17 cellular contexts compared by ENCODE assay signal in genomic region chr6:107599043-107599442, GRCh38.
DNase-seq lines count a peak whose midpoint lies in the region; ATAC-seq, FAIRE-seq and TF ChIP-seq lines count a peak whose summit lies in the region.
"Had no signal": no experiment of that assay in that cellular context is flagged by ENCODE, and none has a peak within 500 bp of the region (broad histone marks: within the 10 kb centered on the region; RNA-seq: fewer than 3 reads in every experiment).

No MANE protein-coding gene starts in this region.

- no peaks in the 10 kb centered on the region for H3K9me2 ChIP-seq in Loucy (replicated peaks; ENCODE audit: low read depth, low read length)

- in situ Hi-C loops in HAP-1 (cut with MboI; ENCODE audit: low sequenced_read_pairs): no loop called here

- no peak for ATAC-seq in HG03439 (IDR thresholded peaks at IDR 0.05; ENCODE audit: unreplicated experiment)
- ATAC-seq: GM23338 had no signal

- CTCF ChIA-PET in H1 (lab: Charles Lee; ENCODE audit: partially characterized antibody): interaction anchor here (0.7 to 1.5 kb wide), 4 partner anchors 11 to 281 kb away, joined by 3 read pairs; no protein-coding TSS in a partner anchor

- no peak overlapping the region for H3K56ac ChIP-seq in H1 (replicated peaks; ENCODE audit: insufficient read length, low read depth, low read length)

- H3K4me1 ChIP-seq in Loucy (ENCODE audit: insufficient read depth, low read length, poor library complexity, severe bottlenecking) (peaks cover 47% of the 10 kb centered on the region), H1 (replicated peaks in 1 of 4; ENCODE audit: control insufficient read depth in 3 of 4, insufficient read depth in 4 of 4, low read length in 3 of 4) (peaks cover 2 to 14% (median 9%) of the 10 kb centered on the region in 4 experiments), keratinocyte (ENCODE audit: control insufficient read depth, extremely low read depth, insufficient read depth, low read length) (peaks cover 19% of the 10 kb centered on the region), ascending aorta (peaks cover 0 to 7% of the 10 kb centered on the region in 2 donors), HAP-1 (peaks cover 43% of the 10 kb centered on the region)

- no peaks in the 10 kb centered on the region for H3K9me1 ChIP-seq in keratinocyte (ENCODE audit: control insufficient read depth, extremely low read depth, insufficient read depth, low read length)

- no peak for TF ChIP-seq RAD21 in H1 (IDR thresholded peaks at IDR 0.05 in 1 of 2, conservative IDR thresholded peaks at IDR 0.05 in 1 of 2; ENCODE audit: low read depth in 2 of 2, low read length in 2 of 2)

- no peak overlapping the region for H3K18ac ChIP-seq in H1 (ENCODE audit: extremely low read depth, low read length)

- H4K8ac ChIP-seq in H1 (ENCODE audit: extremely low read depth, insufficient read depth, low read length): no peak overlapping the region

- no peak overlapping the region for H3K23ac ChIP-seq in H1 (ENCODE audit: insufficient read length)

- H4K20me1 ChIP-seq in Loucy (ENCODE audit: insufficient read depth, low read length, poor library complexity, severe bottlenecking) (no peaks in the 10 kb centered on the region), H1 (replicated peaks in 1 of 2; ENCODE audit: control insufficient read depth in 1 of 2, insufficient read depth in 2 of 2, low read length in 2 of 2) (no peaks in the 10 kb centered on the region), keratinocyte (ENCODE audit: control insufficient read depth, extremely low read depth, insufficient read depth, low read length) (no peaks in the 10 kb centered on the region)

- DNase-seq in H1 (ENCODE audit: low read depth in 1 of 2, low spot score in 2 of 2) (no peak), keratinocyte (ENCODE audit: low read depth, low spot score) (no peak), ascending aorta (ENCODE audit: low spot score in 2 of 2) (no peak), HAP-1 (ENCODE audit: low spot score in 2 of 2) (no peak)
- DNase-seq: C1 segment of cervical spinal cord; Calu3; CD4-positive, alpha-beta memory T cell; COR-L47; DMS53; DMS79 treated with DMSO at 0.1 percent for 48 hours; GF-D8; HCEC 1CT had no signal

- WGBS in H1 (ENCODE audit: extremely low coverage in 1 of 2, insufficient coverage in 1 of 2, insufficient read length in 1 of 2, insufficient replicate concordance in 2 of 2, low coverage in 1 of 2, low lambda C conversion rate in 2 of 2, missing lambda C conversion rate in 1 of 2), 2 experiments: 97% methylated on average over 4 of the region's 4 CpGs; no CpG with 5 or more reads in 1 of the 2 experiments

- POLR2A ChIA-PET in H1 (lab: Charles Lee; ENCODE audit: partially characterized antibody): interaction anchor here (0.6 kb wide), 1 partner anchor 1639 kb away, joined by 3 read pairs; no protein-coding TSS in a partner anchor

- no peak for TF ChIP-seq POLR2A in H1 (IDR thresholded peaks at IDR 0.05; ENCODE audit: control extremely low read depth in 1 of 2, low read depth in 2 of 2, low read length in 2 of 2)

- H3K79me2 ChIP-seq in Loucy (ENCODE audit: insufficient read depth, low read length) (no peaks in the 10 kb centered on the region), H1 (ENCODE audit: control insufficient read depth in 1 of 2, insufficient read depth in 2 of 2, low read length in 2 of 2) (no peaks in the 10 kb centered on the region), keratinocyte (ENCODE audit: control insufficient read depth, insufficient read depth, low read length) (no peaks in the 10 kb centered on the region)

- no peak overlapping the region for H3K4ac ChIP-seq in H1 (replicated peaks; ENCODE audit: insufficient read length, low read depth, low read length)

- H3K9me3 ChIP-seq in Loucy (ENCODE audit: insufficient read depth, low read depth, low read length) (no peaks in the 10 kb centered on the region), H1 (ENCODE audit: insufficient read depth in 2 of 2, low read depth in 1 of 2, low read length in 1 of 2) (no peaks in the 10 kb centered on the region), keratinocyte (ENCODE audit: control insufficient read depth, low read depth, low read length) (no peaks in the 10 kb centered on the region), ascending aorta (no peaks in the 10 kb centered on the region), HAP-1 (no peaks in the 10 kb centered on the region)

- no peaks in the 10 kb centered on the region for H3F3A ChIP-seq in Loucy (ENCODE audit: low read depth)

- H3K27me3 ChIP-seq in Loucy (ENCODE audit: insufficient read depth, low read length, poor library complexity, severe bottlenecking) (no peaks in the 10 kb centered on the region), H1 (replicated peaks in 1 of 4; ENCODE audit: control insufficient read depth in 3 of 4, extremely low read depth in 1 of 4, insufficient read depth in 3 of 4, low read length in 3 of 4) (no peaks in the 10 kb centered on the region), keratinocyte (ENCODE audit: control insufficient read depth, extremely low read depth, insufficient read depth, low read length) (no peaks in the 10 kb centered on the region), ascending aorta (no peaks in the 10 kb centered on the region), HAP-1 (ENCODE audit: low read depth) (no peaks in the 10 kb centered on the region)

- H2AFZ ChIP-seq in Loucy (ENCODE audit: low read length): no peak overlapping the region
- H2AFZ ChIP-seq in H1 (ENCODE audit: low read length): no peak overlapping the region
- H2AFZ ChIP-seq in keratinocyte (ENCODE audit: control insufficient read depth, low read length): no peak overlapping the region
- H2AFZ ChIP-seq: GM23338 had no signal

- no peaks in the 10 kb centered on the region for H3K79me1 ChIP-seq in H1 (ENCODE audit: low read depth, low read length)

- H3K4me2 ChIP-seq in Loucy (ENCODE audit: low read depth, low read length, poor library complexity, severe bottlenecking): peak overlapping the region; percentile 62
- no peak overlapping the region for H3K4me2 ChIP-seq in H1 (ENCODE audit: insufficient read depth in 1 of 2, low read depth in 2 of 2, low read length in 2 of 2)
- no peak overlapping the region for H3K4me2 ChIP-seq in keratinocyte (ENCODE audit: control insufficient read depth, extremely low read depth, insufficient read depth, low read depth, low read length)
- H3K4me2 ChIP-seq: GM23338 had no signal

- no peak for TF ChIP-seq EP300 in H1 (IDR thresholded peaks at IDR 0.05; ENCODE audit: borderline replicate concordance in 1 of 2, low read depth in 2 of 2, low read length in 2 of 2)

- H3K27ac ChIP-seq in H1 (ENCODE audit: low read depth, low read length): no peak overlapping the region
- H3K27ac ChIP-seq in keratinocyte (ENCODE audit: control insufficient read depth, insufficient read depth, low read length): no peak overlapping the region
- no peak overlapping the region for H3K27ac ChIP-seq in ascending aorta

- no peaks in the 10 kb centered on the region for H3K23me2 ChIP-seq in H1 (ENCODE audit: low read depth, low read length)

- no peak overlapping the region for H2AK5ac ChIP-seq in H1 (ENCODE audit: low read depth, low read length)

- H3K36me3 ChIP-seq in Loucy (ENCODE audit: insufficient read depth, low read length): no peaks in the 10 kb centered on the region
- H3K36me3 ChIP-seq in H1 (ENCODE audit: control insufficient read depth in 2 of 4, insufficient read depth in 4 of 4, low read length in 3 of 4): no peaks in the 10 kb centered on the region
- H3K36me3 ChIP-seq in keratinocyte (ENCODE audit: control insufficient read depth in 2 of 2, extremely low read depth in 1 of 2, insufficient read depth in 2 of 2, low read length in 2 of 2): no peaks in the 10 kb centered on the region
- H3K36me3 ChIP-seq in ascending aorta: no peaks in the 10 kb centered on the region
- H3K36me3 ChIP-seq in HAP-1 (replicated peaks): no peaks in the 10 kb centered on the region

- no peak overlapping the region for H2BK5ac ChIP-seq in H1 (ENCODE audit: low read depth, low read length)

- H3K14ac ChIP-seq in H1 (ENCODE audit: insufficient read length): no peak overlapping the region

- no peak overlapping the region for H4K5ac ChIP-seq in H1 (ENCODE audit: insufficient read length, low read depth, low read length)

- intact Hi-C loops in ascending aorta (cut with DNase I): no loop called here

- H2BK20ac ChIP-seq in H1 (ENCODE audit: low read length): no peak overlapping the region

- dilution Hi-C loops in keratinocyte (cut with MboI; ENCODE audit: extremely low pct_ligation_motif_present, low sequenced_read_pairs): no loop called here

- peak; percentile 58 for FAIRE-seq in H1 (lab: Jason Lieb, UNC)
- peak; percentile 32 for FAIRE-seq in keratinocyte (lab: Jason Lieb, UNC)
- FAIRE-seq: GM12892, H54 had no signal

- no peak overlapping the region for H2BK15ac ChIP-seq in H1 (ENCODE audit: low read length)

- H3K9ac ChIP-seq in Loucy (ENCODE audit: low read depth, low read length, poor library complexity, severe bottlenecking): peak overlapping the region; percentile 53
- no peak overlapping the region for H3K9ac ChIP-seq in H1 (replicated peaks in 1 of 4; ENCODE audit: extremely low read depth in 1 of 4, low read depth in 3 of 4, low read length in 3 of 4)
- no peak overlapping the region for H3K9ac ChIP-seq in keratinocyte (ENCODE audit: control insufficient read depth, extremely low read depth, insufficient read depth, low read length)

- peak overlapping the region; percentile 23 for H3K4me3 ChIP-seq in Loucy (ENCODE audit: low read length, poor library complexity, severe bottlenecking)
- H3K4me3 ChIP-seq in H1 (ENCODE audit: extremely low read depth in 1 of 4, insufficient read depth in 2 of 4, low read depth in 3 of 4, low read length in 4 of 4): no peak overlapping the region
- no peak overlapping the region for H3K4me3 ChIP-seq in keratinocyte (ENCODE audit: control insufficient read depth in 2 of 3, extremely low read depth in 1 of 3, insufficient read depth in 2 of 3, low read depth in 1 of 3, low read length in 3 of 3)
- H3K4me3 ChIP-seq in ascending aorta: no peak overlapping the region
- no peak overlapping the region for H3K4me3 ChIP-seq in HAP-1
- H3K4me3 ChIP-seq: GM23338 had no signal

- TF ChIP-seq CTCF in Loucy (conservative IDR thresholded peaks at IDR 0.05; ENCODE audit: low read length) (no peak), H1 (IDR thresholded peaks at IDR 0.05; ENCODE audit: control extremely low read depth in 1 of 3, insufficient read depth in 1 of 3, low read depth in 1 of 3, low read length in 3 of 3) (no peak), keratinocyte (optimal IDR thresholded peaks at IDR 0.05 in 1 of 3, IDR thresholded peaks at IDR 0.05 in 1 of 3, conservative IDR thresholded peaks at IDR 0.05 in 1 of 3; ENCODE audit: extremely low read depth in 1 of 3, insufficient read depth in 2 of 3, low read length in 3 of 3) (no peak), ascending aorta (IDR thresholded peaks at IDR 0.05) (no peak)

- no peak overlapping the region for H2BK12ac ChIP-seq in H1 (ENCODE audit: low read depth, low read length)

- H4K91ac ChIP-seq in H1 (replicated peaks; ENCODE audit: insufficient read length, low read length): no peak overlapping the region

- H2BK120ac ChIP-seq in H1 (replicated peaks; ENCODE audit: low read depth, low read length): no peak overlapping the region
